In genomic region chr3:166829896-166830295, GRCh38 we compare ENCODE assay signal across 1 cellular context.
A peak's percentile ranks its signal among the peaks of the same experiment; 100 is the strongest.
TF ChIP-seq lines count a peak whose summit lies in the region.

No MANE protein-coding gene starts in this region.

TF ChIP-seq in liver, 16 proteins besides CTCF, POLR2A, EP300 and RAD21 (continued from another document):
- peak; percentile 59 for TF ChIP-seq REST (IDR thresholded peaks at IDR 0.05)
- TF ChIP-seq, protein P1, sequence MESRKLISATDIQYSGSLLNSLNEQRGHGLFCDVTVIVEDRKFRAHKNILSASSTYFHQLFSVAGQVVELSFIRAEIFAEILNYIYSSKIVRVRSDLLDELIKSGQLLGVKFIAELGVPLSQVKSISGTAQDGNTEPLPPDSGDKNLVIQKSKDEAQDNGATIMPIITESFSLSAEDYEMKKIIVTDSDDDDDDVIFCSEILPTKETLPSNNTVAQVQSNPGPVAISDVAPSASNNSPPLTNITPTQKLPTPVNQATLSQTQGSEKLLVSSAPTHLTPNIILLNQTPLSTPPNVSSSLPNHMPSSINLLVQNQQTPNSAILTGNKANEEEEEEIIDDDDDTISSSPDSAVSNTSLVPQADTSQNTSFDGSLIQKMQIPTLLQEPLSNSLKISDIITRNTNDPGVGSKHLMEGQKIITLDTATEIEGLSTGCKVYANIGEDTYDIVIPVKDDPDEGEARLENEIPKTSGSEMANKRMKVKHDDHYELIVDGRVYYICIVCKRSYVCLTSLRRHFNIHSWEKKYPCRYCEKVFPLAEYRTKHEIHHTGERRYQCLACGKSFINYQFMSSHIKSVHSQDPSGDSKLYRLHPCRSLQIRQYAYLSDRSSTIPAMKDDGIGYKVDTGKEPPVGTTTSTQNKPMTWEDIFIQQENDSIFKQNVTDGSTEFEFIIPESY (IDR thresholded peaks at IDR 0.05): no peak
- TF ChIP-seq FOXA1 (IDR thresholded peaks at IDR 0.05): peak; percentile 74
